ENCODE assay signal across 11 cellular contexts in genomic region chr14:97219356-97220017, GRCh38.
DNase-seq lines count a peak whose midpoint lies in the region; ATAC-seq, FAIRE-seq and TF ChIP-seq lines count a peak whose summit lies in the region.
"Had no signal": no experiment of that assay in that cellular context is flagged by ENCODE, and none has a peak within 500 bp of the region (broad histone marks: within the 10 kb centered on the region; RNA-seq: fewer than 3 reads in every experiment).

No MANE protein-coding gene starts in this region.

- no peaks in the 10 kb centered on the region for H3K4me1 ChIP-seq in A549
- H3K4me1 ChIP-seq in adrenal gland (replicated peaks in 1 of 2), result peaks cover 0 to 6% of the 10 kb centered on the region in 2 donors
- peaks cover 15% of the 10 kb centered on the region for H3K4me1 ChIP-seq in body of pancreas

- H3K9me3 Mint-ChIP-seq in mesothelial cell of epicardium, result no peaks in the 10 kb centered on the region

- H3K27me3 ChIP-seq in adrenal gland (peaks cover 23% of the 10 kb centered on the region), body of pancreas (peaks cover 0 to 18% of the 10 kb centered on the region in 2 donors)

- TF ChIP-seq EP300 in A549 (IDR thresholded peaks at IDR 0.05), result no peak

- intact Hi-C loops in adrenal gland (cut with DNase I), result no loop called here
- intact Hi-C loops in body of pancreas (cut with DNase I), result no loop called here

- H3K4me2 ChIP-seq in A549, result peak overlapping the region; percentile 62

- CTCF ChIA-PET in A549 (lab: Yijun Ruan, JAX), result interaction anchor here (0.9 to 1.0 kb wide), 2 partner anchors 34 to 71 kb away, joined by 3 read pairs; no protein-coding TSS in a partner anchor

- H3K36me3 Mint-ChIP-seq in mesothelial cell of epicardium, result no peaks in the 10 kb centered on the region

- no peak overlapping the region for H3K27ac Mint-ChIP-seq in mesothelial cell of epicardium

- no peaks in the 10 kb centered on the region for H3K36me3 ChIP-seq in adrenal gland (replicated peaks in 1 of 2)
- H3K36me3 ChIP-seq in body of pancreas (replicated peaks in 1 of 2; ENCODE audit: insufficient read depth in 1 of 2, low read depth in 2 of 2), result no peaks in the 10 kb centered on the region
- H3K36me3 ChIP-seq: left lung had no signal

- TF ChIP-seq RAD21 in A549 (conservative IDR thresholded peaks at IDR 0.05 in 1 of 2, IDR thresholded peaks at IDR 0.05 in 1 of 2), result no peak

- in situ Hi-C loops in astrocyte of the cerebellum (cut with HindIII; ENCODE audit: low sequenced_read_pairs), result no loop called here

- H3K27ac ChIP-seq in A549, result no peak overlapping the region
- H3K27ac ChIP-seq in adrenal gland, result no peak overlapping the region
- H3K27ac ChIP-seq in body of pancreas, result no peak overlapping the region
- H3K27ac ChIP-seq: HL-60, left lung had no signal

- TF ChIP-seq POLR2A in A549 (IDR thresholded peaks at IDR 0.05; ENCODE audit: low read length), result no peak
- no peak for TF ChIP-seq POLR2A in adrenal gland (IDR thresholded peaks at IDR 0.05)
- no peak for TF ChIP-seq POLR2A in body of pancreas (IDR thresholded peaks at IDR 0.05)

- FAIRE-seq in A549 (lab: Jason Lieb, UNC), result no peak

- no peak overlapping the region; the same call in 2 of the 3 replicates for H3K4me3 ChIP-seq in A549
- peak overlapping the region; percentile 46 for H3K4me3 ChIP-seq in astrocyte of the cerebellum (ENCODE audit: low read depth, low read length)
- peak overlapping the region in 1 of 4 donors; percentile 33 for H3K4me3 ChIP-seq in adrenal gland
- no peak overlapping the region for H3K4me3 ChIP-seq in body of pancreas

- H3K9me3 ChIP-seq in A549 (no peaks in the 10 kb centered on the region), adrenal gland (replicated peaks in 1 of 3) (no peaks in the 10 kb centered on the region), body of pancreas (no peaks in the 10 kb centered on the region)
- H3K9me3 ChIP-seq: left lung had no signal

- POLR2A ChIA-PET in A549 (lab: Yijun Ruan, JAX), result no interaction called here

- WGBS in A549 (ENCODE audit: missing lambda C conversion rate), result 79% methylated on average over 35 of the region's 35 CpGs
- 10 to 13% (median 10%) methylated on average over 33 to 35 of the region's 35 CpGs for WGBS in adrenal gland, 4 donors
- 5 to 6% methylated on average over 34 to 35 of the region's 35 CpGs for WGBS in body of pancreas, 2 donors

- H3K4me3 Mint-ChIP-seq in mesothelial cell of epicardium, result peak overlapping the region; percentile 62

- H3K4me1 Mint-ChIP-seq in mesothelial cell of epicardium, result peaks cover 13% of the 10 kb centered on the region

- H3K27me3 Mint-ChIP-seq in mesothelial cell of epicardium (ENCODE audit: low read depth), result peaks cover 84% of the 10 kb centered on the region

- DNase-seq in A549 (ENCODE audit: low read depth in 1 of 2, low spot score in 1 of 2) (no peak), KG1 (lab: John Stamatoyannopoulos, UW) (peak; percentile 53), astrocyte of the cerebellum (ENCODE audit: low read depth) (no peak), mesothelial cell of epicardium (ENCODE audit: low spot score in 2 of 2, unreplicated experiment in 2 of 2) (no peak), adrenal gland (no peak), NCI-H82 (lab: John Stamatoyannopoulos, UW) (no peak), body of pancreas (no peak), HuH-7 (ENCODE audit: low spot score) (no peak)
- DNase-seq: DMS153 had no signal

- no peak for TF ChIP-seq CTCF in A549 (IDR thresholded peaks at IDR 0.05)
- TF ChIP-seq CTCF in astrocyte of the cerebellum (IDR thresholded peaks at IDR 0.05; ENCODE audit: low read depth, low read length, missing control alignments), result no peak
- no peak for TF ChIP-seq CTCF in mesothelial cell of epicardium (IDR thresholded peaks at IDR 0.05; ENCODE audit: unreplicated experiment)
- TF ChIP-seq CTCF in adrenal gland (IDR thresholded peaks at IDR 0.05), result no peak
- TF ChIP-seq CTCF in body of pancreas (IDR thresholded peaks at IDR 0.05), result no peak

- no peak for ATAC-seq in A549
- no peak for ATAC-seq in body of pancreas
- ATAC-seq: left lung had no signal

TF ChIP-seq in A549, 52 proteins besides CTCF, POLR2A, EP300 and RAD21:
- TF ChIP-seq MAX (IDR thresholded peaks at IDR 0.05) (no peak), SMC3 (IDR thresholded peaks at IDR 0.05) (no peak), CBX2 (IDR thresholded peaks at IDR 0.05; ENCODE audit: borderline replicate concordance, low read depth) (no peak), REST (IDR thresholded peaks at IDR 0.05) (no peak), HOXB13 (CRISPR knock-in tag; IDR thresholded peaks at IDR 0.05; ENCODE audit: low read depth) (no peak), TP53 (CRISPR knock-in tag; IDR thresholded peaks at IDR 0.05) (no peak), JUNB (IDR thresholded peaks at IDR 0.05) (no peak), ZFP36 (IDR thresholded peaks at IDR 0.05; ENCODE audit: borderline replicate concordance, partially characterized antibody) (no peak), GATA3 (IDR thresholded peaks at IDR 0.05; ENCODE audit: borderline replicate concordance) (no peak), CHD4 (IDR thresholded peaks at IDR 0.05; ENCODE audit: borderline replicate concordance) (no peak), NPAS2 (CRISPR knock-in tag; IDR thresholded peaks at IDR 0.05; ENCODE audit: borderline replicate concordance) (no peak), ESRRA (IDR thresholded peaks at IDR 0.05; ENCODE audit: borderline replicate concordance, low read length) (no peak), CHD2 (IDR thresholded peaks at IDR 0.05; ENCODE audit: low read length, partially characterized antibody) (no peak), PHF8 (IDR thresholded peaks at IDR 0.05; ENCODE audit: borderline replicate concordance, low read depth) (no peak), POLR2AphosphoS2 (conservative IDR thresholded peaks at IDR 0.05; ENCODE audit: low read length) (no peak), FOSL2 (IDR thresholded peaks at IDR 0.05) (no peak), FOSL2 (CRISPR knock-in tag; IDR thresholded peaks at IDR 0.05) (no peak), ATOH8 (CRISPR knock-in tag; IDR thresholded peaks at IDR 0.05; ENCODE audit: low read depth) (no peak), RFX5 (IDR thresholded peaks at IDR 0.05) (no peak)
- TF ChIP-seq, protein P1, sequence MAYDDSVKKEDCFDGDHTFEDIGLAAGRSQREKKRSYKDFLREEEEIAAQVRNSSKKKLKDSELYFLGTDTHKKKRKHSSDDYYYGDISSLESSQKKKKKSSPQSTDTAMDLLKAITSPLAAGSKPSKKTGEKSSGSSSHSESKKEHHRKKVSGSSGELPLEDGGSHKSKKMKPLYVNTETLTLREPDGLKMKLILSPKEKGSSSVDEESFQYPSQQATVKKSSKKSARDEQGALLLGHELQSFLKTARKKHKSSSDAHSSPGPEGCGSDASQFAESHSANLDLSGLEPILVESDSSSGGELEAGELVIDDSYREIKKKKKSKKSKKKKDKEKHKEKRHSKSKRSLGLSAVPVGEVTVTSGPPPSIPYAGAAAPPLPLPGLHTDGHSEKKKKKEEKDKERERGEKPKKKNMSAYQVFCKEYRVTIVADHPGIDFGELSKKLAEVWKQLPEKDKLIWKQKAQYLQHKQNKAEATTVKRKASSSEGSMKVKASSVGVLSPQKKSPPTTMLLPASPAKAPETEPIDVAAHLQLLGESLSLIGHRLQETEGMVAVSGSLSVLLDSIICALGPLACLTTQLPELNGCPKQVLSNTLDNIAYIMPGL (CRISPR knock-in tag; IDR thresholded peaks at IDR 0.05; ENCODE audit: borderline replicate concordance), result no peak
TF ChIP-seq in A549: peak in this region for 0.
